ENCODE assay signal across 23 cellular contexts in the genomic region with DNA sequence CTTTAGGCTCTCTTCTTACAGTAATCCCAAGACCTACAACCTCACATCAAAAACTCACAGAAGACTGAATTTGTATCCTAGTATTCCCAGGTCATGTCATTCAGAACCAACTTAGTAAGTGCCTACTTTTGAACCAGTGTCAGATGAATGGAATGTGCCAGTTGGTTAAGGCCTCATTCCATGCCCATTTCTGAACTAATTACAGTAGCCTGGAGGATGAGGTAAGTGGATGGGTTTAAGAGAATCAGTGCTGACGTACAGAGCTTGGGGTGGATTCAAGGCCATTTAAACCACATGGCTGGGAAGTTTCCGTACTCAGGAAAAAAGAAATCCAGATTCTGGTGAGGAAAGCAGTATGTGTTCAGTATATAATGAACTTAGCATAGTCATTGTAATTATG. TPM values are rescaled to one million over a fixed set of nuclear protein-coding genes. Genes with fewer than 3 reads are reported as not detected.
DNase-seq lines count a peak whose midpoint lies in the region; ATAC-seq and TF ChIP-seq lines count a peak whose summit lies in the region.
"Had no signal": no experiment of that assay in that cellular context is flagged by ENCODE, and none has a peak within 500 bp of the region (broad histone marks: within the 10 kb centered on the region; RNA-seq: fewer than 3 reads in every experiment).

No MANE protein-coding gene starts in this region.

- no peaks in the 10 kb centered on the region for H3K27me3 Mint-ChIP-seq in naive thymus-derived CD8-positive, alpha-beta T cell
- H3K27me3 Mint-ChIP-seq: activated CD4-positive, alpha-beta T cell treated with anti-CD3 and anti-CD28 coated beads, Interleukin-2, amount 10 ng/mL, durations not matched to agents 24 days and 14 days; T-cell had no signal

- peak overlapping the region in 1 of 2 donors; percentile 44 for H3K27ac ChIP-seq in thoracic aorta
- peak overlapping the region in 1 of 2 donors; percentile 53 for H3K27ac ChIP-seq in ascending aorta
- H3K27ac ChIP-seq: thyroid gland had no signal

- H3K9me3 ChIP-seq in thoracic aorta (no peaks in the 10 kb centered on the region), ascending aorta (no peaks in the 10 kb centered on the region)
- H3K9me3 ChIP-seq: BE2C, MG63, thyroid gland had no signal

- H3K36me3 Mint-ChIP-seq in naive thymus-derived CD8-positive, alpha-beta T cell: no peaks in the 10 kb centered on the region
- H3K36me3 Mint-ChIP-seq: T-cell had no signal

- H3K27ac Mint-ChIP-seq in naive thymus-derived CD8-positive, alpha-beta T cell: no peak overlapping the region
- H3K27ac Mint-ChIP-seq: activated CD4-positive, alpha-beta T cell treated with anti-CD3 and anti-CD28 coated beads, Interleukin-2, amount 10 ng/mL, durations not matched to agents 24 days and 14 days; H9; T-cell had no signal

- no peaks in the 10 kb centered on the region for H3K27me3 ChIP-seq in kidney epithelial cell (ENCODE audit: control insufficient read depth, insufficient read depth, low read length)
- H3K27me3 ChIP-seq in thoracic aorta (replicated peaks; ENCODE audit: insufficient read depth): no peaks in the 10 kb centered on the region
- no peaks in the 10 kb centered on the region for H3K27me3 ChIP-seq in ascending aorta
- H3K27me3 ChIP-seq: BE2C, MG63, thyroid gland had no signal

- no peaks in the 10 kb centered on the region for H3K4me1 Mint-ChIP-seq in naive thymus-derived CD8-positive, alpha-beta T cell
- H3K4me1 Mint-ChIP-seq: activated CD4-positive, alpha-beta T cell treated with anti-CD3 and anti-CD28 coated beads, Interleukin-2, amount 10 ng/mL, durations not matched to agents 24 days and 14 days; neural crest cell; T-cell had no signal

- peak; percentile 20 for DNase-seq in HK-2 (ENCODE audit: unreplicated experiment)
- peak; percentile 73 for DNase-seq in astrocyte of the hippocampus (ENCODE audit: low read depth, low spot score)
- DNase-seq in kidney epithelial cell (ENCODE audit: low read depth): peak; percentile 62
- DNase-seq in thoracic aorta (ENCODE audit: low spot score): no peak
- no peak for DNase-seq in ascending aorta (ENCODE audit: low spot score in 2 of 2)
- DNase-seq in CD1c-positive myeloid dendritic cell (ENCODE audit: extremely low spot score): no peak
- no peak for DNase-seq in naive thymus-derived CD8-positive, alpha-beta T cell
- DNase-seq: activated CD4-positive, alpha-beta T cell treated with anti-CD3 and anti-CD28 coated beads, Interleukin-2, amount 10 ng/mL, durations not matched to agents 24 days and 14 days; activated CD8-positive, alpha-beta memory T cell treated with anti-CD3 and anti-CD28 coated beads, Interleukin-2, amount 50 U/mL, for 4 hours; activated gamma-delta T cell; amygdala; BE2C; effector memory CD4-positive, alpha-beta T cell; GDM1; H9; hypothalamus; MG63; NCI-H1436; NCI-H526; SHP77; T-cell; thyroid gland had no signal

- H3K36me3 ChIP-seq in kidney epithelial cell (ENCODE audit: control insufficient read depth, insufficient read depth, low read length): no peaks in the 10 kb centered on the region
- H3K36me3 ChIP-seq in thoracic aorta: no peaks in the 10 kb centered on the region
- no peaks in the 10 kb centered on the region for H3K36me3 ChIP-seq in ascending aorta
- H3K36me3 ChIP-seq: BE2C, MG63, thyroid gland had no signal

- H3K4me1 ChIP-seq in thoracic aorta (ENCODE audit: control insufficient read depth in 1 of 2, low read depth in 2 of 2) (peaks cover 3 to 16% of the 10 kb centered on the region in 2 donors), ascending aorta (peaks cover 0 to 8% of the 10 kb centered on the region in 2 donors)
- H3K4me1 ChIP-seq: BE2C, thyroid gland had no signal

- POLR2A ChIA-PET in naive thymus-derived CD8-positive, alpha-beta T cell (lab: Charles Lee): no interaction called here

- H3K4me3 ChIP-seq in kidney epithelial cell (ENCODE audit: low read depth, low read length) (no peak overlapping the region), thoracic aorta (no peak overlapping the region), ascending aorta (no peak overlapping the region)
- H3K4me3 ChIP-seq: MG63, thyroid gland had no signal

- no peak for TF ChIP-seq CTCF in kidney epithelial cell (IDR thresholded peaks at IDR 0.05; ENCODE audit: insufficient read depth, low read length, poor library complexity, severe bottlenecking)
- TF ChIP-seq CTCF in thoracic aorta (IDR thresholded peaks at IDR 0.05): no peak
- TF ChIP-seq CTCF in ascending aorta (IDR thresholded peaks at IDR 0.05): no peak

- ATAC-seq in thoracic aorta (ENCODE audit: insufficient number of reproducible peaks, low FRiP score, low read depth): peak; percentile 81
- no peak for ATAC-seq in naive thymus-derived CD8-positive, alpha-beta T cell
- ATAC-seq: T-cell had no signal

- intact Hi-C loops in ascending aorta (cut with DNase I): no loop called here

- H3K9me3 Mint-ChIP-seq in naive thymus-derived CD8-positive, alpha-beta T cell: peaks cover 0 to 8% (median 2%) of the 10 kb centered on the region in 9 donors
- H3K9me3 Mint-ChIP-seq: activated CD4-positive, alpha-beta T cell treated with anti-CD3 and anti-CD28 coated beads, Interleukin-2, amount 10 ng/mL, durations not matched to agents 24 days and 14 days; H9; neural crest cell; T-cell had no signal

- H3K4me3 Mint-ChIP-seq in naive thymus-derived CD8-positive, alpha-beta T cell: no peak overlapping the region
- H3K4me3 Mint-ChIP-seq: activated CD4-positive, alpha-beta T cell treated with anti-CD3 and anti-CD28 coated beads, Interleukin-2, amount 10 ng/mL, durations not matched to agents 24 days and 14 days; H9; neural crest cell; T-cell had no signal

RNA-seq across cellular contexts. Expression of a gene that starts 21.9 kb away (rescaled TPM):
- total RNA-seq in kidney epithelial cell: 0.14 and 0.25 TPM in 2 replicates
- 10 to 100 TPM; 16.7 to 17.6 TPM for total RNA-seq in thoracic aorta
- 11.0 TPM for total RNA-seq in ascending aorta
- not detected for total RNA-seq in naive thymus-derived CD8-positive, alpha-beta T cell
- not detected for polyA plus RNA-seq in naive thymus-derived CD8-positive, alpha-beta T cell
- total RNA-seq: H9 had no signal

Comparison
In these comparisons a context has a peak if more than half of its experiments do, and no peak if none do; other contexts are left out.
1. DNase-seq: peak in HK-2 (single experiment), astrocyte of the hippocampus (single experiment) and kidney epithelial cell (single experiment); none in thoracic aorta (single experiment), ascending aorta (0 of 2), CD1c-positive myeloid dendritic cell (single experiment) and naive thymus-derived CD8-positive, alpha-beta T cell (0 of 10).